In the genomic region with DNA sequence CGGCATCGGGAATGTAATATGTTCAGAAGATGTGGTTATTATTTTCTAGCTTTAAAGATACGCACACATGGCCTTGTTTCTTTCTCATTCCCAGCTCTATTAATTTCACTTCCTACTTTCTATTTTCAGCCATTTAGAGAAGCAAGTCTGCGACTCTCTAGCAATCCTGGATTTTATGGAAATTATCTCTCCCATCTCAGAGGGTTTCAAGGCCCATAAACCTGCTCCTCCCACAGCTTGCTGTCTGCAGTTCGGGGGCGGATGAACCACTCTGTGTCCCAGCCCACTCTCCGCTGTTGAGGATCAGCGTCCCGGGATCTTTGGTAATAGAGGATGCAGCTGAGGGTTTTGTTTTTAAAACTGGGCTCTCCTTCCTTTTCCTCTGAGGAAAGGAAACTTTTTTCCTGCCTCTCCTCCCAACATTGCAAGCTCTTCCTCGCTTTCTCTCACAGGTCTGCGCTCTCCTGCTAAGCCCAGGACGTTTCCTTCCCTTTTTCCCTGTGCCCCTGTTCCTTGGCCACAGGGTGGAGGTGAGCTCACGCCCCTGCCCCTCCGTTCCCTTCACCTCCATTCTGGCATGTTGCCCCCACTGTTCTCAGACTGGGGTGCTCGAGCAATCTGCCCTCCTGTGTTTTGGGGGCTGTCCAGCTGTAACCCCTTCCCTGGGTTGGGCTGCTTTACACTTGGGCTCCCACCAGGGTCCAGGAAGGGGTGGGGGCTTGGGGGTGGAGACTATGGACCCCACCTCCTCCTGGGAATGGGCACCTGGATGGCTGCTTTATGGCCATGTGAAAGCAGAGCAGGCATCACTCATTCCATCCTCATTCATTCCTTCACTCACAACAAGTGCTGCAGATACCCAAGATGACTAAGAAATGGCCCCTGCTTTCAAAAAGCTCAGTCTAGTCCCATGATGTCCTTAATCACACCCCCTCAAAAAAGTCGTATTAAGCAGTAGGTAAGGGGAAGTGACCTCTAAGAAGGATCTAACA, we compare ENCODE assay signal across 11 cellular contexts. TPM values are rescaled to one million over a fixed set of nuclear protein-coding genes. Genes with fewer than 3 reads are reported as not detected.
DNase-seq lines count a peak whose midpoint lies in the region; ATAC-seq, FAIRE-seq and TF ChIP-seq lines count a peak whose summit lies in the region.
"Had no signal": no experiment of that assay in that cellular context is flagged by ENCODE, and none has a peak within 500 bp of the region (broad histone marks: within the 10 kb centered on the region; RNA-seq: fewer than 3 reads in every experiment).

No MANE protein-coding gene starts in this region.

- no peaks in the 10 kb centered on the region for H3K79me2 ChIP-seq in astrocyte (ENCODE audit: insufficient read depth, low read length)
- H3K79me2 ChIP-seq in Karpas-422 (ENCODE audit: low read length) = no peaks in the 10 kb centered on the region

- H3K9ac ChIP-seq in astrocyte (ENCODE audit: low read length) = no peak overlapping the region
- no peak overlapping the region for H3K9ac ChIP-seq in Karpas-422 (ENCODE audit: low read length)

- H3K4me2 ChIP-seq in astrocyte (ENCODE audit: low read length) (no peak overlapping the region), Karpas-422 (ENCODE audit: low read depth, low read length, poor library complexity, severe bottlenecking) (no peak overlapping the region)

- no peak overlapping the region for H3K4me3 ChIP-seq in astrocyte (ENCODE audit: insufficient read depth, low read depth, low read length)
- H3K4me3 ChIP-seq in Karpas-422 (ENCODE audit: low read length) = no peak overlapping the region
- no peak overlapping the region for H3K4me3 ChIP-seq in brain microvascular endothelial cell (ENCODE audit: low read depth, low read length)
- H3K4me3 ChIP-seq: body of pancreas had no signal

- H3K9me2 ChIP-seq in Karpas-422 (replicated peaks; ENCODE audit: insufficient read depth, low read length) = no peaks in the 10 kb centered on the region

- peak overlapping the region; percentile 5 for H3K4me3 Mint-ChIP-seq in stimulated activated naive CD8-positive, alpha-beta T cell treated with anti-CD3 and anti-CD28 coated beads, Interleukin-15, Interleukin-2, amounts not matched to agents 100 ng/mL and 50 ng/mL, for 24 hours
- H3K4me3 Mint-ChIP-seq in stimulated activated naive CD8-positive, alpha-beta T cell treated with anti-CD3 and anti-CD28 coated beads, Interleukin-15, amount 100 ng/mL, for 72 hours = no peak overlapping the region
- H3K4me3 Mint-ChIP-seq in astrocyte (ENCODE audit: unreplicated experiment) = no peak overlapping the region
- peak overlapping the region; percentile 42 for H3K4me3 Mint-ChIP-seq in mesothelial cell of epicardium
- H3K4me3 Mint-ChIP-seq: CD4-positive, CD25-positive, alpha-beta regulatory T cell had no signal

- TF ChIP-seq CTCF in astrocyte (IDR thresholded peaks at IDR 0.05; ENCODE audit: insufficient read depth, low read depth, low read length) = no peak
- no peak for TF ChIP-seq CTCF in mesothelial cell of epicardium (IDR thresholded peaks at IDR 0.05; ENCODE audit: unreplicated experiment)
- no peak for TF ChIP-seq CTCF in brain microvascular endothelial cell (IDR thresholded peaks at IDR 0.05; ENCODE audit: low read depth, low read length, missing control alignments)

- no peaks in the 10 kb centered on the region for H3K4me1 ChIP-seq in astrocyte (ENCODE audit: insufficient read depth, low read length)
- no peaks in the 10 kb centered on the region for H3K4me1 ChIP-seq in Karpas-422 (ENCODE audit: low read length)
- H3K4me1 ChIP-seq: body of pancreas had no signal

- H3K9me3 ChIP-seq in astrocyte (ENCODE audit: insufficient read depth, low read depth, low read length) (no peaks in the 10 kb centered on the region), Karpas-422 (ENCODE audit: low read length) (no peaks in the 10 kb centered on the region)
- H3K9me3 ChIP-seq: body of pancreas had no signal

- peaks cover 3% of the 10 kb centered on the region for H3K9me3 Mint-ChIP-seq in stimulated activated naive CD8-positive, alpha-beta T cell treated with anti-CD3 and anti-CD28 coated beads, Interleukin-15, Interleukin-2, amounts not matched to agents 100 ng/mL and 50 ng/mL, for 24 hours
- no peaks in the 10 kb centered on the region for H3K9me3 Mint-ChIP-seq in stimulated activated naive CD8-positive, alpha-beta T cell treated with anti-CD3 and anti-CD28 coated beads, Interleukin-15, amount 100 ng/mL, for 72 hours
- H3K9me3 Mint-ChIP-seq in astrocyte (ENCODE audit: unreplicated experiment) (peaks cover 5% of the 10 kb centered on the region), mesothelial cell of epicardium (peaks cover 3% of the 10 kb centered on the region)

- H3K27ac ChIP-seq in astrocyte (ENCODE audit: low read depth, low read length) = no peak overlapping the region
- H3K27ac ChIP-seq in Karpas-422 (ENCODE audit: low read length) = no peak overlapping the region
- H3K27ac ChIP-seq in brain microvascular endothelial cell = no peak overlapping the region
- H3K27ac ChIP-seq: body of pancreas had no signal

- in situ Hi-C loops in brain microvascular endothelial cell (cut with HindIII; ENCODE audit: low pct_ligation_motif_present, low sequenced_read_pairs) = no loop called here

- H3K36me3 Mint-ChIP-seq in stimulated activated naive CD8-positive, alpha-beta T cell treated with anti-CD3 and anti-CD28 coated beads, Interleukin-15, Interleukin-2, amounts not matched to agents 100 ng/mL and 50 ng/mL, for 24 hours (ENCODE audit: low read depth) = no peaks in the 10 kb centered on the region
- no peaks in the 10 kb centered on the region for H3K36me3 Mint-ChIP-seq in astrocyte (ENCODE audit: low read depth, unreplicated experiment)
- no peaks in the 10 kb centered on the region for H3K36me3 Mint-ChIP-seq in mesothelial cell of epicardium
- H3K36me3 Mint-ChIP-seq: CD4-positive, CD25-positive, alpha-beta regulatory T cell had no signal

- H3K27ac Mint-ChIP-seq in stimulated activated naive CD8-positive, alpha-beta T cell treated with anti-CD3 and anti-CD28 coated beads, Interleukin-15, Interleukin-2, amounts not matched to agents 100 ng/mL and 50 ng/mL, for 24 hours = no peak overlapping the region
- H3K27ac Mint-ChIP-seq in stimulated activated naive CD8-positive, alpha-beta T cell treated with anti-CD3 and anti-CD28 coated beads, Interleukin-15, amount 100 ng/mL, for 72 hours = peak overlapping the region in 1 of 2 donors; percentile 68
- H3K27ac Mint-ChIP-seq in astrocyte (ENCODE audit: unreplicated experiment) (no peak overlapping the region), mesothelial cell of epicardium (peak overlapping the region; percentile 66)
- H3K27ac Mint-ChIP-seq: CD4-positive, CD25-positive, alpha-beta regulatory T cell had no signal

- H4K20me1 ChIP-seq in astrocyte (ENCODE audit: insufficient read depth, low read length) (no peaks in the 10 kb centered on the region), Karpas-422 (ENCODE audit: insufficient read depth, low read depth, low read length) (no peaks in the 10 kb centered on the region)

- H3K36me3 ChIP-seq in astrocyte (ENCODE audit: insufficient read depth, low read length) (no peaks in the 10 kb centered on the region), Karpas-422 (ENCODE audit: insufficient read depth, low read length) (no peaks in the 10 kb centered on the region), brain microvascular endothelial cell (replicated peaks) (no peaks in the 10 kb centered on the region)

- H3K27me3 ChIP-seq in astrocyte (ENCODE audit: insufficient read depth, low read length) (peaks cover 9% of the 10 kb centered on the region), Karpas-422 (ENCODE audit: low read length) (no peaks in the 10 kb centered on the region), brain microvascular endothelial cell (replicated peaks) (peaks cover 6% of the 10 kb centered on the region)
- H3K27me3 ChIP-seq: body of pancreas had no signal

- peaks cover 12% of the 10 kb centered on the region for H3K27me3 Mint-ChIP-seq in stimulated activated naive CD8-positive, alpha-beta T cell treated with anti-CD3 and anti-CD28 coated beads, Interleukin-15, Interleukin-2, amounts not matched to agents 100 ng/mL and 50 ng/mL, for 24 hours
- peaks cover 28% of the 10 kb centered on the region for H3K27me3 Mint-ChIP-seq in stimulated activated naive CD8-positive, alpha-beta T cell treated with anti-CD3 and anti-CD28 coated beads, Interleukin-15, amount 100 ng/mL, for 72 hours
- H3K27me3 Mint-ChIP-seq in astrocyte (ENCODE audit: low read depth, unreplicated experiment) (peaks cover 21% of the 10 kb centered on the region), mesothelial cell of epicardium (ENCODE audit: low read depth) (peaks cover 18% of the 10 kb centered on the region)

- no peak for FAIRE-seq in astrocyte (lab: Jason Lieb, UNC)

- peak overlapping the region; percentile 52 for H2AFZ ChIP-seq in astrocyte (ENCODE audit: low read depth, low read length)
- H2AFZ ChIP-seq in Karpas-422 (ENCODE audit: low read length) = no peak overlapping the region

- no peak for DNase-seq in stimulated activated naive CD8-positive, alpha-beta T cell treated with anti-CD3 and anti-CD28 coated beads, Interleukin-15, amount 100 ng/mL, for 72 hours
- DNase-seq in astrocyte (ENCODE audit: low read depth) (no peak), mesothelial cell of epicardium (ENCODE audit: low spot score in 2 of 2, unreplicated experiment in 2 of 2) (no peak), Karpas-422 (no peak), D341Med (ENCODE audit: low spot score) (no peak), midbrain (lab: John Stamatoyannopoulos, UW) (no peak), brain microvascular endothelial cell (no peak)
- DNase-seq: activated CD8-positive, alpha-beta memory T cell treated with anti-CD3 and anti-CD28 coated beads, Interleukin-2, amount 50 U/mL, for 48 hours; body of pancreas; CD4-positive, CD25-positive, alpha-beta regulatory T cell had no signal

- no peak for ATAC-seq in stimulated activated naive CD8-positive, alpha-beta T cell treated with anti-CD3 and anti-CD28 coated beads, Interleukin-15, amount 100 ng/mL, for 72 hours
- ATAC-seq: body of pancreas had no signal

- H3K4me1 Mint-ChIP-seq in stimulated activated naive CD8-positive, alpha-beta T cell treated with anti-CD3 and anti-CD28 coated beads, Interleukin-15, Interleukin-2, amounts not matched to agents 100 ng/mL and 50 ng/mL, for 24 hours (ENCODE audit: low read depth) = peaks cover 14% of the 10 kb centered on the region
- H3K4me1 Mint-ChIP-seq in stimulated activated naive CD8-positive, alpha-beta T cell treated with anti-CD3 and anti-CD28 coated beads, Interleukin-15, amount 100 ng/mL, for 72 hours = peaks cover 21% of the 10 kb centered on the region
- peaks cover 7% of the 10 kb centered on the region for H3K4me1 Mint-ChIP-seq in astrocyte (ENCODE audit: low read depth, unreplicated experiment)
- H3K4me1 Mint-ChIP-seq in mesothelial cell of epicardium = peaks cover 20% of the 10 kb centered on the region

RNA-seq across cellular contexts. Expression of gene ZBTB9, which starts 54.9 kb away (rescaled TPM):
- total RNA-seq in astrocyte (9.8 and 10.4 TPM in 2 replicates), mesothelial cell of epicardium (9.6 to 10.2 TPM (median 10.0 TPM) in 3 replicates)
- 5.1 and 6.8 TPM in 2 replicates for total RNA-seq in Karpas-422 (2014; rRNA removed; shearing (Covaris generic); ENCODE audit: low replicate concordance)

Comparison
In these comparisons a context has a peak if more than half of its experiments do, and no peak if none do; other contexts are left out.
1. H3K4me3 Mint-ChIP-seq: peak in stimulated activated naive CD8-positive, alpha-beta T cell treated with anti-CD3 and anti-CD28 coated beads, Interleukin-15, Interleukin-2, amounts not matched to agents 100 ng/mL and 50 ng/mL, for 24 hours (single experiment) and mesothelial cell of epicardium (single experiment); none in stimulated activated naive CD8-positive, alpha-beta T cell treated with anti-CD3 and anti-CD28 coated beads, Interleukin-15, amount 100 ng/mL, for 72 hours (0 of 2) and astrocyte (single experiment).